In genomic region chr14:38941485-38941884, GRCh38 we compare ENCODE assay signal across 1 cellular context.
TF ChIP-seq lines count a peak whose summit lies in the region.

No MANE protein-coding gene starts in this region.

TF ChIP-seq in A549, 52 proteins besides CTCF, POLR2A, EP300 and RAD21 (continued from another document):
- TF ChIP-seq, protein P1, sequence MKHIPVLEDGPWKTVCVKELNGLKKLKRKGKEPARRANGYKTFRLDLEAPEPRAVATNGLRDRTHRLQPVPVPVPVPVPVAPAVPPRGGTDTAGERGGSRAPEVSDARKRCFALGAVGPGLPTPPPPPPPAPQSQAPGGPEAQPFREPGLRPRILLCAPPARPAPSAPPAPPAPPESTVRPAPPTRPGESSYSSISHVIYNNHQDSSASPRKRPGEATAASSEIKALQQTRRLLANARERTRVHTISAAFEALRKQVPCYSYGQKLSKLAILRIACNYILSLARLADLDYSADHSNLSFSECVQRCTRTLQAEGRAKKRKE (CRISPR knock-in tag; IDR thresholded peaks at IDR 0.05; ENCODE audit: low read depth): no peak
